Comparison of ENCODE assay signal across 9 cellular contexts in the genomic region with DNA sequence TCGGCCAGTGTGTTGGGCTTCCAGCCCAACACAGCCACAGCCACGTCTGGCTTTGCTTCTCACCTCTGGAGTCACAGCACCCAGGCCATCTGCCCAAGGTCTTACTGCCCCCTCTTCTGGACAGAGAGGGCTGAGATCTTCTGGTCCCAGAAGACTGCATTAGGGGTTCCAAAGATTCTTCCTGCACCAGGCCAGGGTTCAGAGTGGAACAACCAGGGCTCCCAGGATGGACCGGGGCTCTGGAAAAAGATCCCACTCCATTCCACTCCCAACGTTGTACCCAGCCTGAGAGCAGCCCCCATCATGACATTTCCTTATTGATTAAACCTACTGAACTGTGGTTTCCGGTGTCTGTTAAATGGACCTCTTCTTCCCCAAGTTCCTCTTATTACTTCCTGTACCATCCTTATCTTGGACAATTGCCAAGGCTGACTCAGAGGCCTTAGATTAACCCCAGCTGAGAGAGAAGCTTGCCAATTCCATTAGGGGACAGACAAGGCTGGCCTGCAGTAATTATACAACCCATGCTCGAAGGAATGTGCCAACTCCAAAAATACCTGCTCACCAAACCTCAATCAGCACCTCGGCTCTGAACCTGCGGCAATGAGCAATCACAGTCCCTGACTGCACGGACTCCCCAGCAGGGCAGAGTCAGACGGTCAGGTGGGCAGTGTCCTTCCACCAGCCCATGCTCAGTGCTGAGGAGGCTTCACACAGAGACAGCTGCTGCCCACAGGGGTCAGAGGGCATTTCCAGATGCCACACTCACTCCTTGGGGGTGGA. TPM values are rescaled to one million over a fixed set of nuclear protein-coding genes. Genes with fewer than 3 reads are reported as not detected.
DNase-seq lines count a peak whose midpoint lies in the region; TF ChIP-seq lines count a peak whose summit lies in the region.
"Had no signal": no experiment of that assay in that cellular context is flagged by ENCODE, and none has a peak within 500 bp of the region (broad histone marks: within the 10 kb centered on the region; RNA-seq: fewer than 3 reads in every experiment).

No MANE protein-coding gene starts in this region.

- H3K4me3 Mint-ChIP-seq in T-helper 2 cell treated with Interferon-gamma antibody and Interleukin-4, amounts not matched to agents 5 μg/mL and 100 μg/mL, for 36 hours, result peak overlapping the region; percentile 5
- H3K4me3 Mint-ChIP-seq in osteocyte (ENCODE audit: unreplicated experiment), result no peak overlapping the region
- H3K4me3 Mint-ChIP-seq: activated T-cell treated with anti-CD3 and anti-CD28 coated beads, Interleukin-2, amount 50 U/mL, for 72 hours had no signal

- DNase-seq in ELF-1 (ENCODE audit: low read depth, low spot score) (peak; percentile 52), H4 (ENCODE audit: low spot score) (peak; percentile 87), NCI-H1105 (lab: John Stamatoyannopoulos, UW) (peak; percentile 12), fibroblast of the conjunctiva (ENCODE audit: low read depth) (peak; percentile 94), osteocyte (ENCODE audit: extremely low spot score, unreplicated experiment) (no peak)
- DNase-seq in T-helper 2 cell treated with Interferon-gamma antibody and Interleukin-4, amounts not matched to agents 5 μg/mL and 100 μg/mL, for 36 hours (ENCODE audit: low spot score), result no peak
- DNase-seq in stimulated activated CD4-positive, alpha-beta T cell treated with anti-CD3 and anti-CD28 coated beads, Interleukin-4, amount 100 ng/mL, for 4 hours, result no peak
- no peak for DNase-seq in stimulated activated CD4-positive, alpha-beta T cell treated with anti-CD3 and anti-CD28 coated beads, Interleukin-4, amount 100 ng/mL, for 1 hour
- DNase-seq: activated T-cell treated with anti-CD3 and anti-CD28 coated beads, Interleukin-2, amount 50 U/mL, for 72 hours had no signal

- peak; percentile 26 for TF ChIP-seq CTCF in osteocyte (IDR thresholded peaks at IDR 0.05)

- no peaks in the 10 kb centered on the region for H3K27me3 Mint-ChIP-seq in T-helper 2 cell treated with Interferon-gamma antibody and Interleukin-4, amounts not matched to agents 5 μg/mL and 100 μg/mL, for 36 hours (ENCODE audit: low read depth)
- no peaks in the 10 kb centered on the region for H3K27me3 Mint-ChIP-seq in osteocyte (ENCODE audit: unreplicated experiment)

- H3K4me1 Mint-ChIP-seq in T-helper 2 cell treated with Interferon-gamma antibody and Interleukin-4, amounts not matched to agents 5 μg/mL and 100 μg/mL, for 36 hours (ENCODE audit: low read depth), result peaks cover 13% of the 10 kb centered on the region
- H3K4me1 Mint-ChIP-seq in osteocyte (ENCODE audit: unreplicated experiment), result peaks cover 21% of the 10 kb centered on the region

- peaks cover 22% of the 10 kb centered on the region for H3K36me3 Mint-ChIP-seq in T-helper 2 cell treated with Interferon-gamma antibody and Interleukin-4, amounts not matched to agents 5 μg/mL and 100 μg/mL, for 36 hours (ENCODE audit: low read depth)
- no peaks in the 10 kb centered on the region for H3K36me3 Mint-ChIP-seq in osteocyte (ENCODE audit: unreplicated experiment)

- H3K9me3 Mint-ChIP-seq in T-helper 2 cell treated with Interferon-gamma antibody and Interleukin-4, amounts not matched to agents 5 μg/mL and 100 μg/mL, for 36 hours, result peaks cover 9% of the 10 kb centered on the region
- no peaks in the 10 kb centered on the region for H3K9me3 Mint-ChIP-seq in osteocyte (ENCODE audit: unreplicated experiment)

- H3K27ac Mint-ChIP-seq in T-helper 2 cell treated with Interferon-gamma antibody and Interleukin-4, amounts not matched to agents 5 μg/mL and 100 μg/mL, for 36 hours, result no peak overlapping the region
- peak overlapping the region; percentile 36 for H3K27ac Mint-ChIP-seq in osteocyte (ENCODE audit: unreplicated experiment)
- H3K27ac Mint-ChIP-seq: activated T-cell treated with anti-CD3 and anti-CD28 coated beads, Interleukin-2, amount 50 U/mL, for 72 hours had no signal

RNA-seq across cellular contexts. Expression of a gene that starts 47.9 kb away (rescaled TPM):
- total RNA-seq in H4 (2014; rRNA removed; shearing (Covaris generic)), result not detected in 2 replicates
- total RNA-seq in osteocyte, result not detected in 2 replicates

RNA-seq across cellular contexts. Expression of a gene that starts 50.7 kb away (rescaled TPM):
- 8.2 and 9.3 TPM in 2 replicates for total RNA-seq in H4 (2014; rRNA removed; shearing (Covaris generic))
- 4.0 and 5.8 TPM in 2 replicates for total RNA-seq in osteocyte

Comparison
In these comparisons a context has a peak if more than half of its experiments do, and no peak if none do; other contexts are left out.
1. DNase-seq: peak in ELF-1 (single experiment), H4 (single experiment), NCI-H1105 (single experiment) and fibroblast of the conjunctiva (single experiment); none in T-helper 2 cell treated with Interferon-gamma antibody and Interleukin-4, amounts not matched to agents 5 μg/mL and 100 μg/mL, for 36 hours (single experiment), osteocyte (single experiment), stimulated activated CD4-positive, alpha-beta T cell treated with anti-CD3 and anti-CD28 coated beads, Interleukin-4, amount 100 ng/mL, for 4 hours (0 of 2) and stimulated activated CD4-positive, alpha-beta T cell treated with anti-CD3 and anti-CD28 coated beads, Interleukin-4, amount 100 ng/mL, for 1 hour (single experiment).